ENCODE assay signal across 9 cellular contexts in the genomic region with DNA sequence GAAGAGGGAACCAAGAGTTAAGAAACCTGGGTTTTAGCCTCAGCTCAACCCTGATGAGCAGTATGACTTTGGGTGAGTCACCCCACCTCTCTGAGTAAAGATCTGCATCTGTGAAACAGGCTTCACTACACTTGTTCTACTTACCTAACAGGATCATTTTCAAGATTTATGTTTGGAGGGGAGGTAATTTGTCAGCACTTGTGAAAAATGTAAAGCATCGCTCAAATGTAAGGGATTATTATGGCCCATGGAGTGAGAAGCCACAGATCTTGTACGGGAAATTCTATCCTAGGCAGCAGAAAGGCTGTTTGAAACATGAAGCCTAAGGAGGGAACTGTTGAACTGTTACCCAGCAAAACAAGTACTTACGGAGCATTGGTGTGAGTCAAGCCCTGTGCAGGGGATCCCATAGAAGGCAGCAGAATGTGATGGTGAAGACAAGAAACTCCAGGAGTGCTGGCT.
DNase-seq lines count a peak whose midpoint lies in the region; ATAC-seq and TF ChIP-seq lines count a peak whose summit lies in the region.
"Had no signal": no experiment of that assay in that cellular context is flagged by ENCODE, and none has a peak within 500 bp of the region (broad histone marks: within the 10 kb centered on the region; RNA-seq: fewer than 3 reads in every experiment).

No MANE protein-coding gene starts in this region.

- no peak for TF ChIP-seq CTCF in AG04450 (IDR thresholded peaks at IDR 0.05; ENCODE audit: low read depth, low read length)

- no peaks in the 10 kb centered on the region for H3K9me3 ChIP-seq in AG04450 (ENCODE audit: control insufficient read depth, insufficient read depth, low read length)

- DNase-seq in AG04450 (ENCODE audit: low read depth, low spot score), result no peak
- peak; percentile 31 for DNase-seq in HS-5 (ENCODE audit: low read depth)
- DNase-seq in amniotic epithelial cell (ENCODE audit: low read depth), result peak; percentile 73
- DNase-seq in kidney tubule cell (ENCODE audit: low spot score), result peak; percentile 54
- DNase-seq in retina, result no peak
- DNase-seq in DMS53 treated with DMSO at 0.1 percent for 48 hours (lab: John Stamatoyannopoulos, UW; ENCODE audit: unreplicated experiment), result no peak
- no peak for DNase-seq in stimulated activated CD4-positive, alpha-beta T cell treated with anti-CD3 and anti-CD28 coated beads, Interleukin-4, amount 100 ng/mL, for 24 hours
- DNase-seq: CD4-positive, CD25-positive, alpha-beta regulatory T cell had no signal

- H3K27ac ChIP-seq in AG04450 (ENCODE audit: low read depth, low read length), result peak overlapping the region; percentile 57

- no peak for ATAC-seq in HG03354 (IDR thresholded peaks at IDR 0.05; ENCODE audit: poor library complexity, severe bottlenecking, unreplicated experiment)

- H3K27me3 ChIP-seq in AG04450 (ENCODE audit: control insufficient read depth, insufficient read depth, low read length), result no peaks in the 10 kb centered on the region

- CTCF ChIA-PET in AG04450 (lab: Charles Lee), result no interaction called here

- H3K4me3 ChIP-seq in AG04450 (ENCODE audit: low read depth, low read length), result no peak overlapping the region

- POLR2A ChIA-PET in AG04450 (lab: Yijun Ruan, JAX), result interaction anchor here (0.5 kb wide), 1 partner anchor 42 kb away, joined by 7 read pairs; no protein-coding TSS in a partner anchor

Comparison
In these comparisons a context has a peak if more than half of its experiments do, and no peak if none do; other contexts are left out.
1. DNase-seq: peak in HS-5 (single experiment), amniotic epithelial cell (single experiment) and kidney tubule cell (single experiment); none in AG04450 (single experiment), retina (single experiment), DMS53 treated with DMSO at 0.1 percent for 48 hours (single experiment) and stimulated activated CD4-positive, alpha-beta T cell treated with anti-CD3 and anti-CD28 coated beads, Interleukin-4, amount 100 ng/mL, for 24 hours (single experiment).